In the genomic region with DNA sequence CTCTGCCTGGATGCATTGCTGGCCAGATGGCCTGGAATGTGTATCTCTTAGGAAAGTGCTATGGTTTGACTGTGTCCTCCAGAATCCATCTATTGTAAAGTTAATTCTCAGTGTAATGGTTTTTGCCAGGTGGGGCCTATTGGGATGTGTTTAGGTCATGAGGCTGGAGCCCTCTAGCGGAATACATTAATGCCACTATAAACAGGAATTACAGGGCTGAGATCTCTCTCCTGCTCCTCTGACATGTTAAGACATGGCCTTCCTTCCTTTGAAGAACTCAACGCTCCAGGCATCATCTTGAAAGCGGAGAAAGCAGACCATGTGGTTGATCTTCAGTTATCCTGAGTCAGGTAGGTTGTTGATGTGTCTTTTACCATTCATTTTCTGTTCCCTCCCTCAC, we compare ENCODE assay signal across 13 cellular contexts.
DNase-seq lines count a peak whose midpoint lies in the region; ATAC-seq and TF ChIP-seq lines count a peak whose summit lies in the region.
"Had no signal": no experiment of that assay in that cellular context is flagged by ENCODE, and none has a peak within 500 bp of the region (broad histone marks: within the 10 kb centered on the region; RNA-seq: fewer than 3 reads in every experiment).

No MANE protein-coding gene starts in this region.

- no peaks in the 10 kb centered on the region for H3K27me3 ChIP-seq in SU-DHL-6 (ENCODE audit: low read length)
- no peaks in the 10 kb centered on the region for H3K27me3 ChIP-seq in neural progenitor cell
- H3K27me3 ChIP-seq: esophagus muscularis mucosa had no signal

- H3K4me2 ChIP-seq in SU-DHL-6 (ENCODE audit: low read depth, low read length, poor library complexity, severe bottlenecking) (no peak overlapping the region), neural progenitor cell (no peak overlapping the region)

- H4K20me1 ChIP-seq in SU-DHL-6 (ENCODE audit: low read depth, low read length) (no peaks in the 10 kb centered on the region), neural progenitor cell (ENCODE audit: low read depth) (no peaks in the 10 kb centered on the region)

- peaks cover 3% of the 10 kb centered on the region for H3K9me3 Mint-ChIP-seq in neural progenitor cell
- H3K9me3 Mint-ChIP-seq: activated naive CD4-positive, alpha-beta T cell treated with anti-CD3 and anti-CD28 coated beads, Interleukin-2, amount 50 U/mL, for 24 hours had no signal

- TF ChIP-seq CTCF in SU-DHL-6 (IDR thresholded peaks at IDR 0.05; ENCODE audit: insufficient read depth, low read length, poor library complexity, severe bottlenecking) (peak; percentile 21), foreskin fibroblast (IDR thresholded peaks at IDR 0.05; ENCODE audit: low read depth, low read length) (peak; percentile 2), neural progenitor cell (IDR thresholded peaks at IDR 0.05) (no peak)

- no peak overlapping the region for H2AFZ ChIP-seq in SU-DHL-6 (ENCODE audit: low read depth, low read length, severe bottlenecking)
- no peak overlapping the region for H2AFZ ChIP-seq in neural progenitor cell (replicated peaks)
- H2AFZ ChIP-seq: parathyroid adenoma had no signal

- H3K36me3 Mint-ChIP-seq in neural progenitor cell: no peaks in the 10 kb centered on the region
- H3K36me3 Mint-ChIP-seq: activated CD8-positive, alpha-beta memory T cell treated with anti-CD3 and anti-CD28 coated beads, Interleukin-2, amount 10 ng/mL, durations not matched to agents 7 days and 5 days; activated naive CD4-positive, alpha-beta T cell treated with anti-CD3 and anti-CD28 coated beads, Interleukin-2, amount 50 U/mL, for 24 hours had no signal

- no peaks in the 10 kb centered on the region for H3K27me3 Mint-ChIP-seq in neural progenitor cell (ENCODE audit: insufficient read depth, low read depth)

- H3K9me3 ChIP-seq in SU-DHL-6 (ENCODE audit: insufficient read depth, low read length) (no peaks in the 10 kb centered on the region), neural progenitor cell (ENCODE audit: low read depth) (peaks cover 14% of the 10 kb centered on the region)
- H3K9me3 ChIP-seq: esophagus muscularis mucosa, thoracic aorta had no signal

- H3K9ac ChIP-seq in SU-DHL-6 (ENCODE audit: low read length): no peak overlapping the region
- no peak overlapping the region for H3K9ac ChIP-seq in neural progenitor cell
- H3K9ac ChIP-seq: parathyroid adenoma had no signal

- no peak overlapping the region for H3K4me3 Mint-ChIP-seq in neural progenitor cell
- H3K4me3 Mint-ChIP-seq: activated CD8-positive, alpha-beta memory T cell treated with anti-CD3 and anti-CD28 coated beads, Interleukin-2, amount 10 ng/mL, durations not matched to agents 7 days and 5 days; activated naive CD4-positive, alpha-beta T cell treated with anti-CD3 and anti-CD28 coated beads, Interleukin-2, amount 50 U/mL, for 24 hours had no signal

- H3K27ac ChIP-seq in SU-DHL-6 (ENCODE audit: low read depth, low read length) (no peak overlapping the region), neural progenitor cell (no peak overlapping the region)
- H3K27ac ChIP-seq: esophagus muscularis mucosa, parathyroid adenoma, thoracic aorta had no signal

- H3K4me1 ChIP-seq in neural progenitor cell: no peaks in the 10 kb centered on the region
- H3K4me1 ChIP-seq: esophagus muscularis mucosa, parathyroid adenoma had no signal

- peak; percentile 56 for DNase-seq in DMS53 (lab: John Stamatoyannopoulos, UW)
- peak; percentile 53 for DNase-seq in HT-29 (ENCODE audit: low spot score)
- DNase-seq in foreskin fibroblast: no peak
- no peak for DNase-seq in neural progenitor cell (ENCODE audit: low spot score)
- DNase-seq: activated CD8-positive, alpha-beta memory T cell treated with anti-CD3 and anti-CD28 coated beads, Interleukin-2, amount 10 ng/mL, durations not matched to agents 7 days and 5 days; cerebellar nuclear complex had no signal

- no peaks in the 10 kb centered on the region for H3K79me2 ChIP-seq in SU-DHL-6 (ENCODE audit: insufficient read depth, low read length)
- no peaks in the 10 kb centered on the region for H3K79me2 ChIP-seq in neural progenitor cell (ENCODE audit: low read depth)
- H3K79me2 ChIP-seq: parathyroid adenoma had no signal

- no peak overlapping the region for H3K27ac Mint-ChIP-seq in neural progenitor cell
- H3K27ac Mint-ChIP-seq: activated CD8-positive, alpha-beta memory T cell treated with anti-CD3 and anti-CD28 coated beads, Interleukin-2, amount 10 ng/mL, durations not matched to agents 7 days and 5 days; activated naive CD4-positive, alpha-beta T cell treated with anti-CD3 and anti-CD28 coated beads, Interleukin-2, amount 50 U/mL, for 24 hours had no signal

- H3K36me3 ChIP-seq in SU-DHL-6 (ENCODE audit: low read length) (no peaks in the 10 kb centered on the region), neural progenitor cell (no peaks in the 10 kb centered on the region)
- H3K36me3 ChIP-seq: esophagus muscularis mucosa, thoracic aorta had no signal

- no peaks in the 10 kb centered on the region for H3K9me2 ChIP-seq in SU-DHL-6 (replicated peaks; ENCODE audit: insufficient read depth, low read length)

- ATAC-seq in GM18520 (IDR thresholded peaks at IDR 0.05; ENCODE audit: unreplicated experiment): no peak
- ATAC-seq in HG03342 (IDR thresholded peaks at IDR 0.05; ENCODE audit: unreplicated experiment): no peak
- ATAC-seq: activated CD8-positive, alpha-beta memory T cell treated with anti-CD3 and anti-CD28 coated beads, Interleukin-2, amount 10 ng/mL, durations not matched to agents 7 days and 5 days had no signal

- H3K4me1 Mint-ChIP-seq in neural progenitor cell: no peaks in the 10 kb centered on the region
- H3K4me1 Mint-ChIP-seq: activated CD8-positive, alpha-beta memory T cell treated with anti-CD3 and anti-CD28 coated beads, Interleukin-2, amount 10 ng/mL, durations not matched to agents 7 days and 5 days; activated naive CD4-positive, alpha-beta T cell treated with anti-CD3 and anti-CD28 coated beads, Interleukin-2, amount 50 U/mL, for 24 hours had no signal

- H3F3A ChIP-seq in SU-DHL-6 (ENCODE audit: insufficient read depth) (no peaks in the 10 kb centered on the region), neural progenitor cell (ENCODE audit: low read depth) (no peaks in the 10 kb centered on the region)

- H3K4me3 ChIP-seq in SU-DHL-6 (ENCODE audit: insufficient read depth, low read length, poor library complexity, severe bottlenecking) (no peak overlapping the region), foreskin fibroblast (ENCODE audit: low read depth in 1 of 2, low read length in 2 of 2) (no peak overlapping the region), neural progenitor cell (no peak overlapping the region)
- H3K4me3 ChIP-seq: esophagus muscularis mucosa, thoracic aorta had no signal

Comparison
In these comparisons a context has a peak if more than half of its experiments do, and no peak if none do; other contexts are left out.
1. DNase-seq: peak in DMS53 (single experiment) and HT-29 (single experiment); none in foreskin fibroblast (0 of 2) and neural progenitor cell (single experiment).